17 cellular contexts compared by ENCODE assay signal in the genomic region with DNA sequence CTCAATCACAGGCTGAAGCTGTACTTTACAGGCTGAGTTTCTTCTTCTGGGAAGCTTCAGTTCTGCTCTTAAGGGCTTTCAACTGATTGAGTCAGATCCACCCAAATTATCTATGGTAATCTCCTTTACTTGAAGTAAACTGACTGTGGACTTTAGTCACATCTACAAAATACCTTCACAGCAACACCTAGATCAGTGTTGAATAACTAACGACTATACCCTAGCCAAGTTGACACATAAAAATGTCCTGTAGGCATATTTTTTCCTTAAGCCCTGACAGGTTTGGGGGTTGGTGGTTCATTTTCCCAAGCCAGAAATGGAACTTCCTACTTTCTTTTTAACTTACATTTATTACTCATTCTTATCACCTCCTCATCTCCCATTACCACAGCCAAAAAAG.
"Had no signal": no experiment of that assay in that cellular context is flagged by ENCODE, and none has a peak within 500 bp of the region (broad histone marks: within the 10 kb centered on the region; RNA-seq: fewer than 3 reads in every experiment).

No MANE protein-coding gene starts in this region.

- H3K9me3 ChIP-seq: esophagus muscularis mucosa, gastroesophageal sphincter, mucosa of descending colon, neutrophil, psoas muscle, sigmoid colon, suprapubic skin, thyroid gland had no signal

- H3K4me3 ChIP-seq: coronary artery, esophagus muscularis mucosa, gastroesophageal sphincter, mucosa of descending colon, psoas muscle, sigmoid colon, skin epidermis, suprapubic skin, thyroid gland had no signal

- H3K27me3 ChIP-seq: esophagus muscularis mucosa, gastroesophageal sphincter, neutrophil, sigmoid colon, suprapubic skin, thyroid gland had no signal

- H3K36me3 ChIP-seq: esophagus muscularis mucosa, gastroesophageal sphincter, neutrophil, sigmoid colon, suprapubic skin, thyroid gland had no signal

- ATAC-seq: gastroesophageal sphincter; mucosa of descending colon; naive thymus-derived CD8-positive, alpha-beta T cell; psoas muscle; stimulated activated naive CD8-positive, alpha-beta T cell treated with anti-CD3 and anti-CD28 coated beads, Interleukin-15, Interleukin-2, amounts not matched to agents 100 U/mL and 50 U/mL, for 24 hours had no signal

- H3K27ac ChIP-seq: coronary artery, esophagus muscularis mucosa, gastroesophageal sphincter, neutrophil, psoas muscle, sigmoid colon, skin epidermis, suprapubic skin, thyroid gland had no signal

- DNase-seq: effector CD4-positive, alpha-beta T cell; endodermal cell; glutamatergic neuron; immature natural killer cell; mucosa of descending colon; naive thymus-derived CD8-positive, alpha-beta T cell; psoas muscle; sigmoid colon; stimulated activated CD4-positive, alpha-beta T cell treated with anti-CD3 and anti-CD28 coated beads, Interleukin-2, amount 100 ng/mL, for 48 hours; stimulated activated naive CD8-positive, alpha-beta T cell treated with anti-CD3 and anti-CD28 coated beads, Interleukin-15, Interleukin-2, amounts not matched to agents 100 U/mL and 50 U/mL, for 24 hours; thyroid gland had no signal
